ENCODE assay signal across 15 cellular contexts in the genomic region with DNA sequence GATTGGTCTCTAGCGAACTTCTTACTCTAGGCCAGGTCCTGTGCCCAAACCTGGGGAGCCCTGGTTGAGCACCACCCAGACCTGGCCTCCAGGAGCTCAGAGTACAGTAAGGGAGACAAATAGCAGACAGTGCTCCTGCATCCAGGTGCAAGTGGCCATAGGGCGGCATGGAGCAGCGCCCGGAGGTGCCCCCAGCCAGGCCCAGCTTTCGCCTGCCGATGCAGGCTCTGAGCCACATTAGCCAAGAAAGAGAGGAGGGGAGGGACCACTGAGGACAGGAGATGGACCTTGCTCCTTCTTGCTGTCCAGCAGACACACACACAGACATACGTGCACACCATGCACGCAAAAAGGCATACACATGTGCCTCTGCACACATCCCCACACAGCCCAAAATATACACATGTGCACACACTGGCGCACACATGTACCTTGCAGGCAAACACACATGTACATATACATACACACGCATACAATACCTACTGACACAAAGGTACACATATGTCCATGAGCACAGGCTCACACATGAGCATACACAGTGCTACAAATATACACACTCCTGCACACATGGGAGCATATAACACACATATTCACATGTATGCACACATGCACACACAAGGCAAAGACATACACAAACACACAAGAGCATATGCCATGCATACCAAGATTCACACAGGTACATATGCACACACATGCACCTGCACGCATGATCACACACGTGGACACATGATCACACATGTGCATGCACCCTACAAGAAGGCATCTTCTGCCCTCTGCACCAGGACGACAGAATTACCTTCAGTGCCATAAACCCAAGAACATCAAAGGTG.
"Had no signal": no experiment of that assay in that cellular context is flagged by ENCODE, and none has a peak within 500 bp of the region (broad histone marks: within the 10 kb centered on the region; RNA-seq: fewer than 3 reads in every experiment).

No MANE protein-coding gene starts in this region.

- H3K36me3 Mint-ChIP-seq: activated naive CD8-positive, alpha-beta T cell treated with anti-CD3 and anti-CD28 coated beads, Interleukin-2, amount 10 ng/mL, durations not matched to agents 7 days and 5 days; brain; immature natural killer cell; mesothelial cell of epicardium; WTC11 had no signal

- H3K27ac Mint-ChIP-seq: activated CD4-positive, alpha-beta memory T cell treated with anti-CD3 and anti-CD28 coated beads, Interleukin-2, amount 10 ng/mL, durations not matched to agents 7 days and 5 days; activated naive CD8-positive, alpha-beta T cell treated with anti-CD3 and anti-CD28 coated beads, Interleukin-2, amount 10 ng/mL, durations not matched to agents 7 days and 5 days; activated T-cell treated with anti-CD3 and anti-CD28 coated beads, Interleukin-2, amount 50 U/mL, for 24 hours; immature natural killer cell; mesothelial cell of epicardium; WTC11 had no signal

- DNase-seq: cortex of kidney, esophagus squamous epithelium had no signal

- H3K9me3 ChIP-seq: esophagus squamous epithelium, tibial nerve had no signal

- H3K4me3 ChIP-seq: esophagus squamous epithelium, lung, skin epidermis, tibial nerve had no signal

- H3K9me3 Mint-ChIP-seq: activated CD4-positive, alpha-beta memory T cell treated with anti-CD3 and anti-CD28 coated beads, Interleukin-2, amount 10 ng/mL, durations not matched to agents 7 days and 5 days; activated naive CD8-positive, alpha-beta T cell treated with anti-CD3 and anti-CD28 coated beads, Interleukin-2, amount 10 ng/mL, durations not matched to agents 7 days and 5 days; activated T-cell treated with anti-CD3 and anti-CD28 coated beads, Interleukin-2, amount 50 U/mL, for 24 hours; central memory CD8-positive, alpha-beta T cell; immature natural killer cell; mesothelial cell of epicardium; WTC11 had no signal

- FAIRE-seq: TTC549 had no signal

- H2AFZ ChIP-seq: parathyroid adenoma had no signal

- H3K27ac ChIP-seq: esophagus squamous epithelium, parathyroid adenoma, skin epidermis, tibial nerve had no signal

- H3K9ac ChIP-seq: parathyroid adenoma had no signal

- H3K79me2 ChIP-seq: parathyroid adenoma had no signal

- H3K36me3 ChIP-seq: esophagus squamous epithelium, tibial nerve had no signal

- H3K4me1 Mint-ChIP-seq: activated CD4-positive, alpha-beta memory T cell treated with anti-CD3 and anti-CD28 coated beads, Interleukin-2, amount 10 ng/mL, durations not matched to agents 7 days and 5 days; activated naive CD8-positive, alpha-beta T cell treated with anti-CD3 and anti-CD28 coated beads, Interleukin-2, amount 10 ng/mL, durations not matched to agents 7 days and 5 days; central memory CD8-positive, alpha-beta T cell; immature natural killer cell had no signal

- H3K4me3 Mint-ChIP-seq: activated CD4-positive, alpha-beta memory T cell treated with anti-CD3 and anti-CD28 coated beads, Interleukin-2, amount 10 ng/mL, durations not matched to agents 7 days and 5 days; activated naive CD8-positive, alpha-beta T cell treated with anti-CD3 and anti-CD28 coated beads, Interleukin-2, amount 10 ng/mL, durations not matched to agents 7 days and 5 days; activated T-cell treated with anti-CD3 and anti-CD28 coated beads, Interleukin-2, amount 50 U/mL, for 24 hours; brain; central memory CD8-positive, alpha-beta T cell; immature natural killer cell; mesothelial cell of epicardium; WTC11 had no signal
